1 cellular context compared by ENCODE assay signal in the genomic region with DNA sequence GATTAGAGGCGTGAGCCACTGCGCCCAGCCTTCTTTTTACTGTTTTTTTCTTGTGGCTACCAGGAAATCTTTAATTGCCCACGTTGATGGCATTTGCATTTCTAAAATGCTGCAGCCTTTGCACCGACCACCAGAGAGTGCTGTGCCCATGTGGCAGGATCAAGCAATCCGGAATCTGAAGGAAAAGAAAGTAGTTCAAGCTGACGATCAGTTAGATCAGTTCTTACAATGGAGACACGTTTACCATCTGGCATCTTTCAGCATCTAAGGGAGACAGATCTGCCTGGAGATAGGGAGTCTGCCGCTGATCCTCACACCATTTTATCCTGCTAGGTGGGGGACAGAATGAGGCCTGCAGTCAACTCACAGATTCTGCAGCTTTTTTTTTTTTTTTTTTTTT.
TF ChIP-seq lines count a peak whose summit lies in the region.

No MANE protein-coding gene starts in this region.

TF ChIP-seq in H1, 55 proteins besides CTCF, POLR2A, EP300 and RAD21:
- no peak for TF ChIP-seq YY1 (IDR thresholded peaks at IDR 0.05; ENCODE audit: low read depth, low read length)
- no peak for TF ChIP-seq TAF7 (optimal IDR thresholded peaks at IDR 0.05; ENCODE audit: borderline replicate concordance, low read depth, low read length)
- TF ChIP-seq, protein P1, sequence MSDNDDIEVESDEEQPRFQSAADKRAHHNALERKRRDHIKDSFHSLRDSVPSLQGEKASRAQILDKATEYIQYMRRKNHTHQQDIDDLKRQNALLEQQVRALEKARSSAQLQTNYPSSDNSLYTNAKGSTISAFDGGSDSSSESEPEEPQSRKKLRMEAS (IDR thresholded peaks at IDR 0.05), result 0 out of 2 replicates have a peak, but pooled peaks have one; percentile 26
- peak; percentile 75 for TF ChIP-seq TBP (IDR thresholded peaks at IDR 0.05; ENCODE audit: low read depth, low read length)
TF ChIP-seq in H1: peak in this region for 2.
